13 cellular contexts compared by ENCODE assay signal in the genomic region with DNA sequence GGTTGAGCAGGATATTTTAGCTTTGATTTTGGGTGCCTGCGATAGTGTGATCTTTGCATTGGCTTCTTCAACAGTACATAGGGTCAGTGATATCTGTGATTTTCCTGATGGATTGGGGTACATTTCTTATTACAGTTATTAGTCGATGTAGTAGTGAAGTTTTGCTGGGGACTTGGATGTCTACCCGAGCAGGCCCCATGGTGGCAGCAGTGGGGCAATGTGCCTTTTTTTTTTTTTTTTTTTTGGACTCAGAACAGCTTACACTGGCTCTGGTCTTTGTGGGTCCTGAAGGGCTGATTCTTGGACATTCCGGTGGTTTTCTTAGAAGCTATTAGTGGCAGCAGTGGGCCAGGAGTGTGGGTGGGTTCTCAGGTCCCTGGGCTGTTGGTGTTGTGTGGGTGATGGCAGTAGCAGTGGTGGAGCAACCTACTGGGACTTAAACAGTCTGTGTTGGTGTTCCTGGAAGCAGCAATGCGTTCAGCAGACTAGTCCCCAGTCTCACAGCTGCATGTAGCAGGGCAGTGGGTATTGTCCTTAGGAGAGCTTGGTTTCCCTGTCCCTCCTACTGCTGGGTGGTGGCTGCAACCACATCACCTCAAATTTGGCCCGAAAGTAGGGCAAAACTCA. TPM values are rescaled to one million over a fixed set of nuclear protein-coding genes. Genes with fewer than 3 reads are reported as not detected.
DNase-seq lines count a peak whose midpoint lies in the region; TF ChIP-seq lines count a peak whose summit lies in the region.
"Had no signal": no experiment of that assay in that cellular context is flagged by ENCODE, and none has a peak within 500 bp of the region (broad histone marks: within the 10 kb centered on the region; RNA-seq: fewer than 3 reads in every experiment).

No MANE protein-coding gene starts in this region.

- no TSS peak for BruUV-seq in A673 (replicated peaks; lab: Mats Ljungman, UMichigan)

- POLR2A ChIA-PET in A673 (lab: Charles Lee; ENCODE audit: low non-redundant PET), result no interaction called here

- no peak overlapping the region for H3K27ac Mint-ChIP-seq in chondrocyte (ENCODE audit: unreplicated experiment)

- H3K4me3 ChIP-seq in A673 (ENCODE audit: low read depth, low read length, poor library complexity, severe bottlenecking) (no peak overlapping the region), LNCaP clone FGC (ENCODE audit: low read depth, low read length) (no peak overlapping the region)
- H3K4me3 ChIP-seq: SJSA1, skin epidermis had no signal

- H3K9me3 ChIP-seq in A673 (ENCODE audit: low read depth, low read length, poor library complexity, severe bottlenecking), result no peaks in the 10 kb centered on the region
- H3K9me3 ChIP-seq: SJSA1 had no signal

- no peaks in the 10 kb centered on the region for H3K4me1 Mint-ChIP-seq in chondrocyte (ENCODE audit: low read depth)

- H3K36me3 Mint-ChIP-seq in chondrocyte (ENCODE audit: low read depth), result no peaks in the 10 kb centered on the region

- no peak overlapping the region for H3K4me3 Mint-ChIP-seq in chondrocyte (ENCODE audit: unreplicated experiment)

- CTCF ChIA-PET in A673 (lab: Charles Lee), result interaction anchor here (0.6 kb wide), 4 partner anchors 33 to 528 kb away, joined by 5 to 7 read pairs (median 6); no protein-coding TSS in a partner anchor

- intact Hi-C loops in A673 (cut with micrococcal nuclease; ENCODE audit: unreplicated experiment), result no loop called here

- no peaks in the 10 kb centered on the region for H3K4me1 ChIP-seq in A673 (ENCODE audit: insufficient read depth, low read length, poor library complexity, severe bottlenecking)
- H3K4me1 ChIP-seq: SJSA1 had no signal

- TF ChIP-seq CTCF in A673 (conservative IDR thresholded peaks at IDR 0.05; ENCODE audit: low read depth, low read length) (peak; percentile 56), GM12873 (IDR thresholded peaks at IDR 0.05; ENCODE audit: insufficient read depth, low read depth, low read length, missing control alignments) (peak; percentile 39), LNCaP clone FGC (IDR thresholded peaks at IDR 0.05; ENCODE audit: control insufficient read depth, extremely low read depth, insufficient read depth) (peak; percentile 47), chondrocyte (IDR thresholded peaks at IDR 0.05) (peak; percentile 36)

- H3K9me3 Mint-ChIP-seq in chondrocyte (ENCODE audit: low read depth), result no peaks in the 10 kb centered on the region

- DNase-seq in A673 (ENCODE audit: low spot score) (peak; percentile 26), LNCaP clone FGC (ENCODE audit: low read depth) (no peak), chondrocyte (ENCODE audit: low spot score) (no peak), GDM1 (lab: John Stamatoyannopoulos, UW) (no peak), DMS153 treated with DMSO at 0.1 percent for 48 hours (lab: John Stamatoyannopoulos, UW; ENCODE audit: unreplicated experiment) (no peak), globus pallidus (ENCODE audit: low spot score) (no peak)
- no peak for DNase-seq in NK-92 treated with Interleukin-12 subunit alpha and Interleukin-12 subunit beta, amount 100 ng/mL, for 24 hours (lab: John Stamatoyannopoulos, UW)
- DNase-seq: NCI-H2171 treated with DMSO at 0.1 percent for 48 hours; stimulated activated CD8-positive, alpha-beta memory T cell treated with anti-CD3 and anti-CD28 coated beads, Interleukin-4, amount 100 ng/mL, for 48 hours had no signal

- H3K27ac ChIP-seq in A673 (ENCODE audit: low read depth, low read length, poor library complexity, severe bottlenecking), result no peak overlapping the region
- H3K27ac ChIP-seq: SJSA1, skin epidermis had no signal

- no peaks in the 10 kb centered on the region for H3K36me3 ChIP-seq in A673 (ENCODE audit: insufficient read depth, low read length, poor library complexity, severe bottlenecking)
- H3K36me3 ChIP-seq: SJSA1 had no signal

- H3K27me3 ChIP-seq in A673 (replicated peaks; ENCODE audit: insufficient read depth, low read depth, low read length, poor library complexity), result no peaks in the 10 kb centered on the region
- H3K27me3 ChIP-seq: SJSA1 had no signal

- H3K27me3 Mint-ChIP-seq in chondrocyte (ENCODE audit: low read depth), result peaks cover 7% of the 10 kb centered on the region

RNA-seq across cellular contexts. Expression of gene SLC4A10, which starts 53.7 kb away (rescaled TPM):
- total RNA-seq in A673 (2021), result 0.09 and 0.49 TPM in 2 replicates
- total RNA-seq in chondrocyte, result not detected in 3 replicates
- total RNA-seq: lung microvascular endothelial cell, SJSA1 had no signal
